Comparison of ENCODE assay signal across 1 cellular context in the genomic region with DNA sequence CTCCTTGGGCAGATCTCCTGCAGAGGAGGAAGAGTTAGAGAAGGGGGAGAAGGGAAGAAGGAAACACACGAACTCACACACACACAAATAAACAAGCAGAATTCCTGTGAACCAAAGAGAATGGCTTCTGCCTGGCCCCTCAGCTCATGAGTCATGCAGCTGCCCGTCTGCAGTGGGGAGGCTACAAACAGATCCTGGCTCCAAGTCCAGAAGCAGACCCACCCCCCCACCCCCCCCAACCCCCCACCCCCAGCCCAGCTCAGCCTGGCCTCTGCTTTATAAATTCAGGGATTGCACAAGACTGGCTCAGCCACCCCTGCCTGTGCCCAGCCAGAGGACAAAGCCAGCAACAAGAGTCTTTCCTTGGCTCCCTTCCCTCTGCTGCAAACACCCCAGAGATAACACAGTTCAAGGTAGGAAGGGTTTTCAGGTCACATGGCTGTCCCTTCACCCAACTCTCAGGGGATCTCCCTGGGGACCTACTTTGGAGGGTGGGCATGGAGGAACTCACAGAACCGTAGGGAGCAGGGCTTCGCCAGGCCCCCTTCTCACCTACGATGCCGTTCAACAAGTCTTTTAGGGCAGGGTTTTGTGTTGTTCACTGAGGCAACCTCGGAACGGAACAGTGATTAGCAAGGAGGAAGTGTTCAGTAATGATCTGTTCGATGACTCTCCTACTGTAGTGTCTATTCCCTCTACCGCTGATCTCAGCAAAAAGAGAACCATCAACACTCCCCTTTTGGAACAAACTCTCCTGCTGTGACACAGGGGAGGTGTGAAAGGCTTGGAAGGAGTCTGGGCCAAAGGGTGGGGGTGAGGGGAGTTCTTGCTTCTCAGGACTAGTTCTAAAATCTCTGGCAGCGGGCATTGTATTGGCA.
TF ChIP-seq lines count a peak whose summit lies in the region.

No MANE protein-coding gene starts in this region.

TF ChIP-seq in GM23338, 12 proteins besides CTCF, POLR2A, EP300 and RAD21 (continued from another document):
- TF ChIP-seq, protein P1, sequence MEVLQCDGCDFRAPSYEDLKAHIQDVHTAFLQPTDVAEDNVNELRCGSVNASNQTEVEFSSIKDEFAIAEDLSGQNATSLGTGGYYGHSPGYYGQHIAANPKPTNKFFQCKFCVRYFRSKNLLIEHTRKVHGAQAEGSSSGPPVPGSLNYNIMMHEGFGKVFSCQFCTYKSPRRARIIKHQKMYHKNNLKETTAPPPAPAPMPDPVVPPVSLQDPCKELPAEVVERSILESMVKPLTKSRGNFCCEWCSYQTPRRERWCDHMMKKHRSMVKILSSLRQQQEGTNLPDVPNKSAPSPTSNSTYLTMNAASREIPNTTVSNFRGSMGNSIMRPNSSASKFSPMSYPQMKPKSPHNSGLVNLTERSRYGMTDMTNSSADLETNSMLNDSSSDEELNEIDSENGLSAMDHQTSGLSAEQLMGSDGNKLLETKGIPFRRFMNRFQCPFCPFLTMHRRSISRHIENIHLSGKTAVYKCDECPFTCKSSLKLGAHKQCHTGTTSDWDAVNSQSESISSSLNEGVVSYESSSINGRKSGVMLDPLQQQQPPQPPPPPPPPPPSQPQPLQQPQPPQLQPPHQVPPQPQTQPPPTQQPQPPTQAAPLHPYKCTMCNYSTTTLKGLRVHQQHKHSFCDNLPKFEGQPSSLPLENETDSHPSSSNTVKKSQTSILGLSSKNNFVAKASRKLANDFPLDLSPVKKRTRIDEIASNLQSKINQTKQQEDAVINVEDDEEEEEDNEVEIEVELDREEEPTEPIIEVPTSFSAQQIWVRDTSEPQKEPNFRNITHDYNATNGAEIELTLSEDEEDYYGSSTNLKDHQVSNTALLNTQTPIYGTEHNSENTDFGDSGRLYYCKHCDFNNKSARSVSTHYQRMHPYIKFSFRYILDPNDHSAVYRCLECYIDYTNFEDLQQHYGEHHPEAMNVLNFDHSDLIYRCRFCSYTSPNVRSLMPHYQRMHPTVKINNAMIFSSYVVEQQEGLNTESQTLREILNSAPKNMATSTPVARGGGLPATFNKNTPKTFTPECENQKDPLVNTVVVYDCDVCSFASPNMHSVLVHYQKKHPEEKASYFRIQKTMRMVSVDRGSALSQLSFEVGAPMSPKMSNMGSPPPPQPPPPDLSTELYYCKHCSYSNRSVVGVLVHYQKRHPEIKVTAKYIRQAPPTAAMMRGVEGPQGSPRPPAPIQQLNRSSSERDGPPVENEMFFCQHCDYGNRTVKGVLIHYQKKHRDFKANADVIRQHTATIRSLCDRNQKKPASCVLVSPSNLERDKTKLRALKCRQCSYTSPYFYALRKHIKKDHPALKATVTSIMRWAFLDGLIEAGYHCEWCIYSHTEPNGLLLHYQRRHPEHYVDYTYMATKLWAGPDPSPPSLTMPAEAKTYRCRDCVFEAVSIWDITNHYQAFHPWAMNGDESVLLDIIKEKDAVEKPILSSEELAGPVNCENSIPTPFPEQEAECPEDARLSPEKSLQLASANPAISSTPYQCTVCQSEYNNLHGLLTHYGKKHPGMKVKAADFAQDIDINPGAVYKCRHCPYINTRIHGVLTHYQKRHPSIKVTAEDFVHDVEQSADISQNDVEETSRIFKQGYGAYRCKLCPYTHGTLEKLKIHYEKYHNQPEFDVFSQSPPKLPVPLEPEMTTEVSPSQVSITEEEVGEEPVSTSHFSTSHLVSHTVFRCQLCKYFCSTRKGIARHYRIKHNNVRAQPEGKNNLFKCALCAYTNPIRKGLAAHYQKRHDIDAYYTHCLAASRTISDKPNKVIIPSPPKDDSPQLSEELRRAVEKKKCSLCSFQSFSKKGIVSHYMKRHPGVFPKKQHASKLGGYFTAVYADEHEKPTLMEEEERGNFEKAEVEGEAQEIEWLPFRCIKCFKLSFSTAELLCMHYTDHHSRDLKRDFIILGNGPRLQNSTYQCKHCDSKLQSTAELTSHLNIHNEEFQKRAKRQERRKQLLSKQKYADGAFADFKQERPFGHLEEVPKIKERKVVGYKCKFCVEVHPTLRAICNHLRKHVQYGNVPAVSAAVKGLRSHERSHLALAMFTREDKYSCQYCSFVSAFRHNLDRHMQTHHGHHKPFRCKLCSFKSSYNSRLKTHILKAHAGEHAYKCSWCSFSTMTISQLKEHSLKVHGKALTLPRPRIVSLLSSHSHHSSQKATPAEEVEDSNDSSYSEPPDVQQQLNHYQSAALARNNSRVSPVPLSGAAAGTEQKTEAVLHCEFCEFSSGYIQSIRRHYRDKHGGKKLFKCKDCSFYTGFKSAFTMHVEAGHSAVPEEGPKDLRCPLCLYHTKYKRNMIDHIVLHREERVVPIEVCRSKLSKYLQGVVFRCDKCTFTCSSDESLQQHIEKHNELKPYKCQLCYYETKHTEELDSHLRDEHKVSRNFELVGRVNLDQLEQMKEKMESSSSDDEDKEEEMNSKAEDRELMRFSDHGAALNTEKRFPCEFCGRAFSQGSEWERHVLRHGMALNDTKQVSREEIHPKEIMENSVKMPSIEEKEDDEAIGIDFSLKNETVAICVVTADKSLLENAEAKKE (CRISPR knock-in tag; IDR thresholded peaks at IDR 0.05) = no peak
- TF ChIP-seq JUNB (IDR thresholded peaks at IDR 0.05; ENCODE audit: unreplicated experiment) (no peak), ZNF114 (CRISPR knock-in tag; IDR thresholded peaks at IDR 0.05) (no peak), ZNF331 (CRISPR knock-in tag; IDR thresholded peaks at IDR 0.05; ENCODE audit: low read depth) (no peak), CREB1 (CRISPR knock-in tag; IDR thresholded peaks at IDR 0.05; ENCODE audit: low read depth) (no peak), POLR2AphosphoS5 (IDR thresholded peaks at IDR 0.05; ENCODE audit: low read depth) (no peak), NANOG (IDR thresholded peaks at IDR 0.05; ENCODE audit: borderline replicate concordance) (no peak), EZH2 (IDR thresholded peaks at IDR 0.05; ENCODE audit: low read depth, unreplicated experiment) (no peak), EZH2phosphoT487 (IDR thresholded peaks at IDR 0.05; ENCODE audit: unreplicated experiment) (no peak)
- TF ChIP-seq, protein P2, sequence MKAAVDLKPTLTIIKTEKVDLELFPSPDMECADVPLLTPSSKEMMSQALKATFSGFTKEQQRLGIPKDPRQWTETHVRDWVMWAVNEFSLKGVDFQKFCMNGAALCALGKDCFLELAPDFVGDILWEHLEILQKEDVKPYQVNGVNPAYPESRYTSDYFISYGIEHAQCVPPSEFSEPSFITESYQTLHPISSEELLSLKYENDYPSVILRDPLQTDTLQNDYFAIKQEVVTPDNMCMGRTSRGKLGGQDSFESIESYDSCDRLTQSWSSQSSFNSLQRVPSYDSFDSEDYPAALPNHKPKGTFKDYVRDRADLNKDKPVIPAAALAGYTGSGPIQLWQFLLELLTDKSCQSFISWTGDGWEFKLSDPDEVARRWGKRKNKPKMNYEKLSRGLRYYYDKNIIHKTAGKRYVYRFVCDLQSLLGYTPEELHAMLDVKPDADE (IDR thresholded peaks at IDR 0.05) = no peak
- TF ChIP-seq, protein P3, sequence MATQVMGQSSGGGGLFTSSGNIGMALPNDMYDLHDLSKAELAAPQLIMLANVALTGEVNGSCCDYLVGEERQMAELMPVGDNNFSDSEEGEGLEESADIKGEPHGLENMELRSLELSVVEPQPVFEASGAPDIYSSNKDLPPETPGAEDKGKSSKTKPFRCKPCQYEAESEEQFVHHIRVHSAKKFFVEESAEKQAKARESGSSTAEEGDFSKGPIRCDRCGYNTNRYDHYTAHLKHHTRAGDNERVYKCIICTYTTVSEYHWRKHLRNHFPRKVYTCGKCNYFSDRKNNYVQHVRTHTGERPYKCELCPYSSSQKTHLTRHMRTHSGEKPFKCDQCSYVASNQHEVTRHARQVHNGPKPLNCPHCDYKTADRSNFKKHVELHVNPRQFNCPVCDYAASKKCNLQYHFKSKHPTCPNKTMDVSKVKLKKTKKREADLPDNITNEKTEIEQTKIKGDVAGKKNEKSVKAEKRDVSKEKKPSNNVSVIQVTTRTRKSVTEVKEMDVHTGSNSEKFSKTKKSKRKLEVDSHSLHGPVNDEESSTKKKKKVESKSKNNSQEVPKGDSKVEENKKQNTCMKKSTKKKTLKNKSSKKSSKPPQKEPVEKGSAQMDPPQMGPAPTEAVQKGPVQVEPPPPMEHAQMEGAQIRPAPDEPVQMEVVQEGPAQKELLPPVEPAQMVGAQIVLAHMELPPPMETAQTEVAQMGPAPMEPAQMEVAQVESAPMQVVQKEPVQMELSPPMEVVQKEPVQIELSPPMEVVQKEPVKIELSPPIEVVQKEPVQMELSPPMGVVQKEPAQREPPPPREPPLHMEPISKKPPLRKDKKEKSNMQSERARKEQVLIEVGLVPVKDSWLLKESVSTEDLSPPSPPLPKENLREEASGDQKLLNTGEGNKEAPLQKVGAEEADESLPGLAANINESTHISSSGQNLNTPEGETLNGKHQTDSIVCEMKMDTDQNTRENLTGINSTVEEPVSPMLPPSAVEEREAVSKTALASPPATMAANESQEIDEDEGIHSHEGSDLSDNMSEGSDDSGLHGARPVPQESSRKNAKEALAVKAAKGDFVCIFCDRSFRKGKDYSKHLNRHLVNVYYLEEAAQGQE (IDR thresholded peaks at IDR 0.05; ENCODE audit: unreplicated experiment) = no peak
